1 cellular context compared by ENCODE assay signal in genomic region chr6:1871936-1872335, GRCh38.
TF ChIP-seq lines count a peak whose summit lies in the region.

No MANE protein-coding gene starts in this region.

TF ChIP-seq in H1, 55 proteins besides CTCF, POLR2A, EP300 and RAD21:
- peak; percentile 68 for TF ChIP-seq TEAD4 (IDR thresholded peaks at IDR 0.05; ENCODE audit: low read depth, low read length)
- no peak for TF ChIP-seq ATF3 (IDR thresholded peaks at IDR 0.05; ENCODE audit: insufficient read depth, low read depth, low read length)
